ENCODE assay signal across 1 cellular context in the genomic region with DNA sequence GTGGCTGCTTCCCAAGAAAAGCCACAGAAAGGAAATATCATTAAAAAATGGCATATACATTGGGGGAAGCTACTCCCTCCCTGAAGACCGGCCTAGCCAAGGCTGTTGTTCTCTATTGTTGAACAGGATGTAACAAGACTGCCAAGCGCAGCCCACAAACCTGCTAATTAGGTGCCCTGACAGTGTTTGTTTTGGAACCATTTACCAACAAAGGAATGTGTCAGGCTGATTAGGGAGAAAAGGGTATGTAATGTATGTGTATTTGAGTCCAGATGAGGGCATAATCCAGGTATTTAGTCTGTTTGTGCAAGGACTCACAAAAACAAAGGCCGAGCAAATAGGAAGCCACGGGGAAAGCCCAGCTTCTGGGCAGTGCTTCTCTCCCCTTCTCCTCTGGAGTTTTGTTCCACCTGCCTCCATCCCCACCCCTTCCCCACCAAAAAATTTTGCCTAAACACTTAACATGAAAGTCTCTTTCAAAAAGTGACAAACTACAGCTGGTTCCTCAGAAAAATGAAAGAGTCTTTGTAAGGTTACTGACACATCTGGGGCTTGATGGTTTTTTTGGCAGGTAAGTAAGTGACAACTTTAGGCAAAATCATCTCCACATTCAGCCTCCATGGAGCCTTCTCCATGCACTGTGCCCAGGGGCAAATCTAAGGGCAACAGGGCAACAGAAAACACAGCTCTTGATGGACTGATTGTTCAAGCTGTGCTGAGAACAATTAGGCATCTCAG.
TF ChIP-seq lines count a peak whose summit lies in the region.

No MANE protein-coding gene starts in this region.

TF ChIP-seq in HepG2, 621 proteins besides CTCF, POLR2A, EP300 and RAD21 (continued from another document and continues in another):
- TF ChIP-seq DMTF1 (CRISPR knock-in tag; IDR thresholded peaks at IDR 0.05) (no peak), ATF5 (CRISPR knock-in tag; IDR thresholded peaks at IDR 0.05; ENCODE audit: low read depth) (no peak), ETV5 (CRISPR knock-in tag; IDR thresholded peaks at IDR 0.05; ENCODE audit: borderline replicate concordance) (peak; percentile 95), MED8 (CRISPR knock-in tag; IDR thresholded peaks at IDR 0.05; ENCODE audit: insufficient replicate concordance) (no peak), SPEN (CRISPR knock-in tag; IDR thresholded peaks at IDR 0.05; ENCODE audit: low read depth) (peak; percentile 9; the same call in 1 of the 2 replicates), PRDM10 (CRISPR knock-in tag; IDR thresholded peaks at IDR 0.05; ENCODE audit: low read depth) (no peak), EHMT2 (IDR thresholded peaks at IDR 0.05; ENCODE audit: borderline replicate concordance, low read depth, low read length) (no peak; the same call in 1 of the 2 replicates), RELA (CRISPR knock-in tag; IDR thresholded peaks at IDR 0.05) (no peak), KAT2B (IDR thresholded peaks at IDR 0.05; ENCODE audit: borderline replicate concordance, low read depth, low read length) (no peak), REXO4 (CRISPR knock-in tag; IDR thresholded peaks at IDR 0.05; ENCODE audit: borderline replicate concordance) (no peak), RBFOX2 (IDR thresholded peaks at IDR 0.05; ENCODE audit: low read depth, low read length) (no peak), ZNF782 (CRISPR knock-in tag; IDR thresholded peaks at IDR 0.05; ENCODE audit: borderline replicate concordance) (no peak), MYC (CRISPR knock-in tag; IDR thresholded peaks at IDR 0.05; ENCODE audit: borderline replicate concordance) (0 out of 2 replicates have a peak, but pooled peaks have one; percentile 1), FOXK1 (CRISPR knock-in tag; IDR thresholded peaks at IDR 0.05; ENCODE audit: borderline replicate concordance, low read depth) (peak; percentile 91; the same call in 1 of the 2 replicates), MBD4 (IDR thresholded peaks at IDR 0.05; ENCODE audit: borderline replicate concordance, low read length) (peak; percentile 82; the same call in 1 of the 2 replicates), KLF9 (CRISPR knock-in tag; IDR thresholded peaks at IDR 0.05; ENCODE audit: low read depth) (no peak), ZFP62 (CRISPR knock-in tag; IDR thresholded peaks at IDR 0.05) (no peak), ATF4 (CRISPR knock-in tag; IDR thresholded peaks at IDR 0.05) (peak in 1 of 2 experiments; percentile 80; a peak in 3 of 4 replicates), ZNF383 (CRISPR knock-in tag; IDR thresholded peaks at IDR 0.05; ENCODE audit: borderline replicate concordance) (no peak), U2AF1 (optimal IDR thresholded peaks at IDR 0.05; ENCODE audit: low read depth, low read length) (no peak), ZNF589 (CRISPR knock-in tag; conservative IDR thresholded peaks at IDR 0.05) (0 out of 2 replicates have a peak, but pooled peaks have one; percentile 44), GATAD1 (CRISPR knock-in tag; IDR thresholded peaks at IDR 0.05) (0 out of 2 replicates have a peak, but pooled peaks have one; percentile 47), KMT2A (CRISPR knock-in tag; IDR thresholded peaks at IDR 0.05) (no peak), ZNF282 (IDR thresholded peaks at IDR 0.05; ENCODE audit: partially characterized antibody) (no peak), ZNF441 (CRISPR knock-in tag; IDR thresholded peaks at IDR 0.05; ENCODE audit: borderline replicate concordance) (no peak; the same call in 1 of the 2 replicates), ZNF296 (CRISPR knock-in tag; conservative IDR thresholded peaks at IDR 0.05) (no peak), ZNF749 (CRISPR knock-in tag; IDR thresholded peaks at IDR 0.05; ENCODE audit: borderline replicate concordance) (0 out of 2 replicates have a peak, but pooled peaks have one; percentile 28), ARHGAP35 (CRISPR knock-in tag; IDR thresholded peaks at IDR 0.05; ENCODE audit: borderline replicate concordance) (no peak), ZNF562 (CRISPR knock-in tag; IDR thresholded peaks at IDR 0.05; ENCODE audit: borderline replicate concordance) (no peak), ZNF781 (CRISPR knock-in tag; IDR thresholded peaks at IDR 0.05; ENCODE audit: borderline replicate concordance, not compliant biosample characterization) (no peak), ZNF761 (CRISPR knock-in tag; conservative IDR thresholded peaks at IDR 0.05) (no peak), ZNF619 (CRISPR knock-in tag; IDR thresholded peaks at IDR 0.05) (no peak), ZNF770 (CRISPR knock-in tag; IDR thresholded peaks at IDR 0.05) (peak; percentile 40; the same call in 1 of the 2 replicates), HIVEP1 (CRISPR knock-in tag; IDR thresholded peaks at IDR 0.05) (peak; percentile 78; the same call in 1 of the 2 replicates), ZNF33B (CRISPR knock-in tag; IDR thresholded peaks at IDR 0.05) (0 out of 2 replicates have a peak, but pooled peaks have one; percentile 30), IKZF1 (IDR thresholded peaks at IDR 0.05) (no peak)
- TF ChIP-seq, protein P1, sequence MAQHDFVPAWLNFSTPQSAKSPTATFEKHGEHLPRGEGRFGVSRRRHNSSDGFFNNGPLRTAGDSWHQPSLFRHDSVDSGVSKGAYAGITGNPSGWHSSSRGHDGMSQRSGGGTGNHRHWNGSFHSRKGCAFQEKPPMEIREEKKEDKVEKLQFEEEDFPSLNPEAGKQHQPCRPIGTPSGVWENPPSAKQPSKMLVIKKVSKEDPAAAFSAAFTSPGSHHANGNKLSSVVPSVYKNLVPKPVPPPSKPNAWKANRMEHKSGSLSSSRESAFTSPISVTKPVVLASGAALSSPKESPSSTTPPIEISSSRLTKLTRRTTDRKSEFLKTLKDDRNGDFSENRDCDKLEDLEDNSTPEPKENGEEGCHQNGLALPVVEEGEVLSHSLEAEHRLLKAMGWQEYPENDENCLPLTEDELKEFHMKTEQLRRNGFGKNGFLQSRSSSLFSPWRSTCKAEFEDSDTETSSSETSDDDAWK (CRISPR knock-in tag; IDR thresholded peaks at IDR 0.05), result no peak
- TF ChIP-seq, protein P2, sequence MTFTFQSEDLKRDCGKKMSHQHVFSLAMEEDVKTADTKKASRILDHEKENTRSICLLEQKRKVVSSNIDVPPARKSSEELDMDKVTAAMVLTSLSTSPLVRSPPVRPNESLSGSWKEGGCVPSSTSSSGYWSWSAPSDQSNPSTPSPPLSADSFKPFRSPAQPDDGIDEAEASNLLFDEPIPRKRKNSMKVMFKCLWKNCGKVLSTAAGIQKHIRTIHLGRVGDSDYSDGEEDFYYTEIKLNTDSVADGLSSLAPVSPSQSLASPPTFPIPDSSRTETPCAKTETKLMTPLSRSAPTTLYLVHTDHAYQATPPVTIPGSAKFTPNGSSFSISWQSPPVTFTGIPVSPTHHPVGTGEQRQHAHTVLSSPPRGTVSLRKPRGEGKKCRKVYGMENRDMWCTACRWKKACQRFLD (CRISPR knock-in tag; IDR thresholded peaks at IDR 0.05; ENCODE audit: borderline replicate concordance), result peak; percentile 36; the same call in 1 of the 2 replicates
- TF ChIP-seq, protein P3, sequence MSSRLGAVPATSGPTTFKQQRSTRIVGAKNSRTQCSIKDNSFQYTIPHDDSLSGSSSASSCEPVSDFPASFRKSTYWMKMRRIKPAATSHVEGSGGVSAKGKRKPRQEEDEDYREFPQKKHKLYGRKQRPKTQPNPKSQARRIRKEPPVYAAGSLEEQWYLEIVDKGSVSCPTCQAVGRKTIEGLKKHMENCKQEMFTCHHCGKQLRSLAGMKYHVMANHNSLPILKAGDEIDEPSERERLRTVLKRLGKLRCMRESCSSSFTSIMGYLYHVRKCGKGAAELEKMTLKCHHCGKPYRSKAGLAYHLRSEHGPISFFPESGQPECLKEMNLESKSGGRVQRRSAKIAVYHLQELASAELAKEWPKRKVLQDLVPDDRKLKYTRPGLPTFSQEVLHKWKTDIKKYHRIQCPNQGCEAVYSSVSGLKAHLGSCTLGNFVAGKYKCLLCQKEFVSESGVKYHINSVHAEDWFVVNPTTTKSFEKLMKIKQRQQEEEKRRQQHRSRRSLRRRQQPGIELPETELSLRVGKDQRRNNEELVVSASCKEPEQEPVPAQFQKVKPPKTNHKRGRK (CRISPR knock-in tag; IDR thresholded peaks at IDR 0.05), result no peak
- TF ChIP-seq, protein P4, sequence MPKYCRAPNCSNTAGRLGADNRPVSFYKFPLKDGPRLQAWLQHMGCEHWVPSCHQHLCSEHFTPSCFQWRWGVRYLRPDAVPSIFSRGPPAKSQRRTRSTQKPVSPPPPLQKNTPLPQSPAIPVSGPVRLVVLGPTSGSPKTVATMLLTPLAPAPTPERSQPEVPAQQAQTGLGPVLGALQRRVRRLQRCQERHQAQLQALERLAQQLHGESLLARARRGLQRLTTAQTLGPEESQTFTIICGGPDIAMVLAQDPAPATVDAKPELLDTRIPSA (CRISPR knock-in tag; IDR thresholded peaks at IDR 0.05; ENCODE audit: borderline replicate concordance), result no peak
- TF ChIP-seq, protein P5, sequence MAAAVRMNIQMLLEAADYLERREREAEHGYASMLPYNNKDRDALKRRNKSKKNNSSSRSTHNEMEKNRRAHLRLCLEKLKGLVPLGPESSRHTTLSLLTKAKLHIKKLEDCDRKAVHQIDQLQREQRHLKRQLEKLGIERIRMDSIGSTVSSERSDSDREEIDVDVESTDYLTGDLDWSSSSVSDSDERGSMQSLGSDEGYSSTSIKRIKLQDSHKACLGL (CRISPR knock-in tag; IDR thresholded peaks at IDR 0.05), result no peak
- TF ChIP-seq, protein P6, sequence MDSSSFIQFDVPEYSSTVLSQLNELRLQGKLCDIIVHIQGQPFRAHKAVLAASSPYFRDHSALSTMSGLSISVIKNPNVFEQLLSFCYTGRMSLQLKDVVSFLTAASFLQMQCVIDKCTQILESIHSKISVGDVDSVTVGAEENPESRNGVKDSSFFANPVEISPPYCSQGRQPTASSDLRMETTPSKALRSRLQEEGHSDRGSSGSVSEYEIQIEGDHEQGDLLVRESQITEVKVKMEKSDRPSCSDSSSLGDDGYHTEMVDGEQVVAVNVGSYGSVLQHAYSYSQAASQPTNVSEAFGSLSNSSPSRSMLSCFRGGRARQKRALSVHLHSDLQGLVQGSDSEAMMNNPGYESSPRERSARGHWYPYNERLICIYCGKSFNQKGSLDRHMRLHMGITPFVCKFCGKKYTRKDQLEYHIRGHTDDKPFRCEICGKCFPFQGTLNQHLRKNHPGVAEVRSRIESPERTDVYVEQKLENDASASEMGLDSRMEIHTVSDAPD (CRISPR knock-in tag; IDR thresholded peaks at IDR 0.05), result peak; percentile 86; the same call in 1 of the 2 replicates
